In genomic region chrX:116378961-116379360, GRCh38 we compare ENCODE assay signal across 28 cellular contexts. TPM values are rescaled to one million over a fixed set of nuclear protein-coding genes. Genes with fewer than 3 reads are reported as not detected.
"Had no signal": no experiment of that assay in that cellular context is flagged by ENCODE, and none has a peak within 500 bp of the region (broad histone marks: within the 10 kb centered on the region; RNA-seq: fewer than 3 reads in every experiment).

No MANE protein-coding gene starts in this region.

- H3K4me1 Mint-ChIP-seq: naive B cell; stimulated activated memory B cell treated with anti-CD40 and anti-IgM and Interleukin-4, amounts not matched to agents 10 μg/mL and 1 μg/mL and 100 μg/mL, for 72 hours had no signal

- H3K27me3 ChIP-seq: esophagus muscularis mucosa, gastroesophageal sphincter, right lobe of liver, spleen, testis, tibial nerve, upper lobe of right lung, vagina had no signal

- H3K4me1 ChIP-seq: esophagus muscularis mucosa, gastroesophageal sphincter, parathyroid adenoma, psoas muscle, right lobe of liver, spleen, testis, tibial nerve, upper lobe of right lung, vagina had no signal

- H3K9me3 Mint-ChIP-seq: nephron; stimulated activated memory B cell treated with anti-CD40 and anti-IgM and Interleukin-4, amounts not matched to agents 10 μg/mL and 1 μg/mL and 100 μg/mL, for 72 hours; stimulated activated naive CD8-positive, alpha-beta T cell treated with anti-CD3 and anti-CD28 coated beads, Interleukin-15, Interleukin-2, amounts not matched to agents 100 ng/mL and 50 ng/mL, for 24 hours had no signal

- H3K36me3 Mint-ChIP-seq: naive B cell; stimulated activated memory B cell treated with anti-CD40 and anti-IgM and Interleukin-4, amounts not matched to agents 10 μg/mL and 1 μg/mL and 100 μg/mL, for 72 hours had no signal

- ATAC-seq: gastroesophageal sphincter; left colon; psoas muscle; right lobe of liver; stimulated activated memory B cell treated with anti-CD40 and anti-IgM and Interleukin-4, amounts not matched to agents 10 μg/mL and 1 μg/mL and 100 μg/mL, for 72 hours; upper lobe of right lung had no signal

- H3K27ac Mint-ChIP-seq: naive B cell; nephron; stimulated activated memory B cell treated with anti-CD40 and anti-IgM and Interleukin-4, amounts not matched to agents 10 μg/mL and 1 μg/mL and 100 μg/mL, for 72 hours; stimulated activated naive CD8-positive, alpha-beta T cell treated with anti-CD3 and anti-CD28 coated beads, Interleukin-15, Interleukin-2, amounts not matched to agents 100 ng/mL and 50 ng/mL, for 24 hours had no signal

- H3K79me2 ChIP-seq: parathyroid adenoma had no signal

- H3K9me3 ChIP-seq: esophagus muscularis mucosa, gastroesophageal sphincter, psoas muscle, right lobe of liver, spleen, testis, tibial nerve, upper lobe of right lung, vagina had no signal

- H3K27ac ChIP-seq: coronary artery, dorsolateral prefrontal cortex, esophagus muscularis mucosa, gastroesophageal sphincter, parathyroid adenoma, psoas muscle, right lobe of liver, spleen, testis, tibial nerve, upper lobe of right lung, vagina had no signal

- H3K4me3 ChIP-seq: coronary artery, dorsolateral prefrontal cortex, esophagus muscularis mucosa, gastroesophageal sphincter, lung, psoas muscle, right lobe of liver, spleen, testis, tibial nerve, upper lobe of right lung, vagina had no signal

- H3K9ac ChIP-seq: parathyroid adenoma had no signal

- H3K36me3 ChIP-seq: esophagus muscularis mucosa, gastroesophageal sphincter, right lobe of liver, spleen, tibial nerve, upper lobe of right lung, vagina had no signal

- H2AFZ ChIP-seq: parathyroid adenoma had no signal

- H3K27me3 Mint-ChIP-seq: naive B cell; stimulated activated memory B cell treated with anti-CD40 and anti-IgM and Interleukin-4, amounts not matched to agents 10 μg/mL and 1 μg/mL and 100 μg/mL, for 72 hours; stimulated activated naive CD8-positive, alpha-beta T cell treated with anti-CD3 and anti-CD28 coated beads, Interleukin-15, Interleukin-2, amounts not matched to agents 100 ng/mL and 50 ng/mL, for 24 hours had no signal

- DNase-seq: dorsolateral prefrontal cortex; effector CD8-positive, alpha-beta T cell; left colon; left ventricle myocardium superior; mesendoderm; naive B cell; occipital lobe; psoas muscle; retina; right lobe of liver; spleen; stimulated activated CD4-positive, alpha-beta T cell treated with anti-CD3 and anti-CD28 coated beads, Interleukin-15, amount 100 ng/mL, for 24 hours; stimulated activated CD4-positive, alpha-beta T cell treated with anti-CD3 and anti-CD28 coated beads, Interleukin-1b, Interleukin-23, amount 100 ng/mL, for 48 hours; stimulated activated CD4-positive, alpha-beta T cell treated with anti-CD3 and anti-CD28 coated beads, Interleukin-4, amount 100 ng/mL, for 24 hours; testis; upper lobe of right lung had no signal

- H3K4me3 Mint-ChIP-seq: naive B cell; nephron; stimulated activated memory B cell treated with anti-CD40 and anti-IgM and Interleukin-4, amounts not matched to agents 10 μg/mL and 1 μg/mL and 100 μg/mL, for 72 hours; stimulated activated naive CD8-positive, alpha-beta T cell treated with anti-CD3 and anti-CD28 coated beads, Interleukin-15, Interleukin-2, amounts not matched to agents 100 ng/mL and 50 ng/mL, for 24 hours had no signal

RNA-seq across cellular contexts. Expression of gene SLC6A14, which starts 57.4 kb away (rescaled TPM):
- total RNA-seq: dorsolateral prefrontal cortex, esophagus muscularis mucosa, fibroblast of villous mesenchyme, left ventricle myocardium superior, occipital lobe, psoas muscle, right lobe of liver, spleen, subcutaneous adipose tissue, testis, tibial nerve had no signal
